In genomic region chr4:8247047-8247930, GRCh38 we compare ENCODE assay signal across 1 cellular context.
A peak's percentile ranks its signal among the peaks of the same experiment; 100 is the strongest.
TF ChIP-seq lines count a peak whose summit lies in the region.

No MANE protein-coding gene starts in this region.

TF ChIP-seq in liver, 16 proteins besides CTCF, POLR2A, EP300 and RAD21 (continued from another document):
- TF ChIP-seq REST (IDR thresholded peaks at IDR 0.05) (peak; percentile 69), YY1 (IDR thresholded peaks at IDR 0.05) (peak; percentile 63), RXRA (IDR thresholded peaks at IDR 0.05) (peak; percentile 50 to 81), FOXA2 (IDR thresholded peaks at IDR 0.05) (no peak), ATF3 (IDR thresholded peaks at IDR 0.05) (no peak), SP1 (IDR thresholded peaks at IDR 0.05) (peak; percentile 55)
